ENCODE assay signal across 8 cellular contexts in genomic region chr1:154999651-155000474, GRCh38. TPM values are rescaled to one million over a fixed set of nuclear protein-coding genes. Genes with fewer than 3 reads are reported as not detected.
A peak's percentile ranks its signal among the peaks of the same experiment; 100 is the strongest.
DNase-seq lines count a peak whose midpoint lies in the region; ATAC-seq and TF ChIP-seq lines count a peak whose summit lies in the region.

No MANE protein-coding gene starts in this region.

- H3K27ac ChIP-seq in CD4-positive, CD25-positive, alpha-beta regulatory T cell (ENCODE audit: insufficient read depth, low read length, poor library complexity, severe bottlenecking): peak overlapping the region; percentile 96
- peak overlapping the region; percentile 88 for H3K27ac ChIP-seq in duodenal mucosa (ENCODE audit: low read depth, low read length)
- H3K27ac ChIP-seq in upper lobe of left lung: peak overlapping the region; percentile 93 to 100 (median 96)

- no peaks in the 10 kb centered on the region for H3K27me3 Mint-ChIP-seq in CD4-positive, CD25-positive, alpha-beta regulatory T cell
- no peaks in the 10 kb centered on the region; the same call in 1 of the 2 replicates for H3K27me3 Mint-ChIP-seq in HFFc6 (ENCODE audit: insufficient read depth)
- no peaks in the 10 kb centered on the region for H3K27me3 Mint-ChIP-seq in T-helper 2 cell treated with Interferon-gamma antibody and Interleukin-4, amounts not matched to agents 5 μg/mL and 100 μg/mL, for 36 hours (ENCODE audit: low read depth)
- H3K27me3 Mint-ChIP-seq in naive B cell: no peaks in the 10 kb centered on the region

- peak overlapping the region; percentile 88 to 93 for H3K9ac ChIP-seq in duodenal mucosa (ENCODE audit: low read depth in 1 of 2, low read length in 2 of 2)

- H3K9me3 Mint-ChIP-seq in CD4-positive, CD25-positive, alpha-beta regulatory T cell: peaks cover 0 to 2% (median 0%) of the 10 kb centered on the region in 7 donors
- H3K9me3 Mint-ChIP-seq in HFFc6 (no peaks in the 10 kb centered on the region), naive B cell (no peaks in the 10 kb centered on the region)
- H3K9me3 Mint-ChIP-seq in T-helper 2 cell treated with Interferon-gamma antibody and Interleukin-4, amounts not matched to agents 5 μg/mL and 100 μg/mL, for 36 hours: no peaks in the 10 kb centered on the region

- no peaks in the 10 kb centered on the region for H3K27me3 ChIP-seq in CD4-positive, CD25-positive, alpha-beta regulatory T cell (ENCODE audit: control insufficient read depth, insufficient read depth, low read length)
- no peaks in the 10 kb centered on the region for H3K27me3 ChIP-seq in duodenal mucosa (ENCODE audit: control insufficient read depth in 1 of 2, insufficient read depth in 2 of 2, low read length in 2 of 2)
- no peaks in the 10 kb centered on the region for H3K27me3 ChIP-seq in upper lobe of left lung

- peak; percentile 43 to 56 (median 51) for DNase-seq in CD4-positive, CD25-positive, alpha-beta regulatory T cell
- DNase-seq in HFFc6 (no peak), naive B cell (peak; percentile 33), upper lobe of left lung (peak in 1 of 2 donors; percentile 86), amniotic stem cell (lab: John Stamatoyannopoulos, UW) (no peak)
- DNase-seq in T-helper 2 cell treated with Interferon-gamma antibody and Interleukin-4, amounts not matched to agents 5 μg/mL and 100 μg/mL, for 36 hours (ENCODE audit: low spot score): peak; percentile 83
- no peak for DNase-seq in activated CD4-positive, CD25-positive, alpha-beta regulatory T cell (lab: John Stamatoyannopoulos, UW)

- no peaks in the 10 kb centered on the region for H3K36me3 ChIP-seq in CD4-positive, CD25-positive, alpha-beta regulatory T cell (ENCODE audit: control insufficient read depth, insufficient read depth, low read length)
- no peaks in the 10 kb centered on the region for H3K36me3 ChIP-seq in duodenal mucosa (ENCODE audit: control insufficient read depth in 1 of 2, insufficient read depth in 2 of 2, low read length in 2 of 2)
- H3K36me3 ChIP-seq in upper lobe of left lung: no peaks in the 10 kb centered on the region

- H3K27ac Mint-ChIP-seq in CD4-positive, CD25-positive, alpha-beta regulatory T cell: peak overlapping the region; percentile 83 to 96 (median 94)
- H3K27ac Mint-ChIP-seq in HFFc6: peak overlapping the region; percentile 89
- H3K27ac Mint-ChIP-seq in T-helper 2 cell treated with Interferon-gamma antibody and Interleukin-4, amounts not matched to agents 5 μg/mL and 100 μg/mL, for 36 hours: peak overlapping the region; percentile 93
- peak overlapping the region; percentile 67 to 97 (median 91) for H3K27ac Mint-ChIP-seq in naive B cell

- WGBS in upper lobe of left lung, 2 donors: 2 to 3% methylated on average over 28 to 40 of the region's 41 CpGs

- no peak for TF ChIP-seq EP300 in upper lobe of left lung (IDR thresholded peaks at IDR 0.05)

- H3K4me3 ChIP-seq in CD4-positive, CD25-positive, alpha-beta regulatory T cell (ENCODE audit: low read depth, low read length): peak overlapping the region; percentile 65
- H3K4me3 ChIP-seq in duodenal mucosa (ENCODE audit: low read depth in 1 of 2, low read length in 2 of 2): peak overlapping the region; percentile 82 to 89
- H3K4me3 ChIP-seq in upper lobe of left lung: peak overlapping the region; percentile 83 to 94 (median 92)

- no peaks in the 10 kb centered on the region for H3K36me3 Mint-ChIP-seq in CD4-positive, CD25-positive, alpha-beta regulatory T cell
- H3K36me3 Mint-ChIP-seq in HFFc6 (ENCODE audit: low read depth) (no peaks in the 10 kb centered on the region), naive B cell (no peaks in the 10 kb centered on the region)
- peaks cover 7% of the 10 kb centered on the region for H3K36me3 Mint-ChIP-seq in T-helper 2 cell treated with Interferon-gamma antibody and Interleukin-4, amounts not matched to agents 5 μg/mL and 100 μg/mL, for 36 hours (ENCODE audit: low read depth)

- H3K4me1 ChIP-seq in CD4-positive, CD25-positive, alpha-beta regulatory T cell (ENCODE audit: control insufficient read depth, insufficient read depth, low read length, poor library complexity, severe bottlenecking): peaks cover 48% of the 10 kb centered on the region
- H3K4me1 ChIP-seq in duodenal mucosa (ENCODE audit: control insufficient read depth in 1 of 2, insufficient read depth in 2 of 2, low read length in 2 of 2) (peaks cover 31 to 33% of the 10 kb centered on the region in 2 donors), upper lobe of left lung (peaks cover 24 to 36% (median 31%) of the 10 kb centered on the region in 4 donors)

- no peaks in the 10 kb centered on the region for H3K9me3 ChIP-seq in CD4-positive, CD25-positive, alpha-beta regulatory T cell (ENCODE audit: control insufficient read depth in 2 of 2, low read length in 2 of 2)
- H3K9me3 ChIP-seq in duodenal mucosa (ENCODE audit: control insufficient read depth in 1 of 2, low read length in 2 of 2) (no peaks in the 10 kb centered on the region), upper lobe of left lung (no peaks in the 10 kb centered on the region)

- peaks cover 0 to 45% (median 22%) of the 10 kb centered on the region in 4 donors for H3K4me1 Mint-ChIP-seq in CD4-positive, CD25-positive, alpha-beta regulatory T cell
- peaks cover 30% of the 10 kb centered on the region for H3K4me1 Mint-ChIP-seq in HFFc6 (ENCODE audit: low read depth)
- peaks cover 34% of the 10 kb centered on the region for H3K4me1 Mint-ChIP-seq in T-helper 2 cell treated with Interferon-gamma antibody and Interleukin-4, amounts not matched to agents 5 μg/mL and 100 μg/mL, for 36 hours (ENCODE audit: low read depth)
- H3K4me1 Mint-ChIP-seq in naive B cell: peaks cover 34 to 59% (median 36%) of the 10 kb centered on the region in 3 donors

- TF ChIP-seq POLR2A in upper lobe of left lung (IDR thresholded peaks at IDR 0.05): no peak

- no peak for ATAC-seq in CD4-positive, CD25-positive, alpha-beta regulatory T cell (ENCODE audit: low read depth in 2 of 2)
- ATAC-seq in naive B cell (ENCODE audit: low read depth in 2 of 2): peak in 1 of 2 donors; percentile 7
- ATAC-seq in upper lobe of left lung (ENCODE audit: low FRiP score in 2 of 2): no peak

- peak overlapping the region; percentile 89 to 99 (median 94) for H3K4me3 Mint-ChIP-seq in CD4-positive, CD25-positive, alpha-beta regulatory T cell
- peak overlapping the region; percentile 89 for H3K4me3 Mint-ChIP-seq in HFFc6
- H3K4me3 Mint-ChIP-seq in T-helper 2 cell treated with Interferon-gamma antibody and Interleukin-4, amounts not matched to agents 5 μg/mL and 100 μg/mL, for 36 hours: peak overlapping the region; percentile 99
- peak overlapping the region; percentile 91 to 98 (median 95) for H3K4me3 Mint-ChIP-seq in naive B cell

- TF ChIP-seq CTCF in HFFc6 (IDR thresholded peaks at IDR 0.05) (no peak), upper lobe of left lung (IDR thresholded peaks at IDR 0.05) (no peak)

RNA-seq across cellular contexts. Expression of gene ZBTB7B, which starts 2.7 kb away (rescaled TPM):
- 68.0 TPM for total RNA-seq in CD4-positive, CD25-positive, alpha-beta regulatory T cell
- 1 to 10 TPM; 3.7 to 6.5 (median 5.3) TPM for polyA plus RNA-seq in CD4-positive, CD25-positive, alpha-beta regulatory T cell
- 10 to 100 TPM; 31.1 to 37.1 (median 34.1) TPM for total RNA-seq in HFFc6 (2021; fragmentation: NEBNext Ultra II Directional; extraction: Animal tissue kit (Norgen Biotek cat#: 25700))
- 1 to 10 TPM in 5 of 6 donors, not detected in 1; 2.2 to 5.5 (median 2.7) TPM for polyA plus RNA-seq in naive B cell (ENCODE audit: low read depth in 6 of 6)
- total RNA-seq in upper lobe of left lung: 10 to 100 TPM; 43.9 to 88.2 (median 66.2) TPM

RNA-seq across cellular contexts. Expression of gene LENEP, which starts 6.5 kb away (rescaled TPM):
- total RNA-seq in CD4-positive, CD25-positive, alpha-beta regulatory T cell: not detected
- not detected for polyA plus RNA-seq in CD4-positive, CD25-positive, alpha-beta regulatory T cell
- under 1 TPM in 1 of 6 experiments, not detected in 5; 0.46 TPM for total RNA-seq in HFFc6 (2021; fragmentation: NEBNext Ultra II Directional; extraction: Animal tissue kit (Norgen Biotek cat#: 25700))
- polyA plus RNA-seq in naive B cell (ENCODE audit: low read depth in 6 of 6): not detected
- total RNA-seq in upper lobe of left lung: 1 to 10 TPM in 1 of 6 donors, under 1 TPM in 1, not detected in 4; 0.57 to 1.0 TPM

RNA-seq across cellular contexts. Expression of gene FLAD1, which starts 16.7 kb away (rescaled TPM):
- 39.1 TPM for total RNA-seq in CD4-positive, CD25-positive, alpha-beta regulatory T cell
- 10 to 100 TPM; 41.0 to 60.3 (median 44.0) TPM for polyA plus RNA-seq in CD4-positive, CD25-positive, alpha-beta regulatory T cell
- total RNA-seq in HFFc6 (2021; fragmentation: NEBNext Ultra II Directional; extraction: Animal tissue kit (Norgen Biotek cat#: 25700)): 10 to 100 TPM; 25.1 to 35.3 (median 29.6) TPM
- 10 to 100 TPM; 37.0 to 57.0 (median 49.4) TPM for polyA plus RNA-seq in naive B cell (ENCODE audit: low read depth in 6 of 6)
- total RNA-seq in upper lobe of left lung: 10 to 100 TPM; 15.6 to 62.9 (median 29.8) TPM

RNA-seq across cellular contexts. Expression of gene CKS1B, which starts 25.4 kb away (rescaled TPM):
- 8.5 TPM for total RNA-seq in CD4-positive, CD25-positive, alpha-beta regulatory T cell
- polyA plus RNA-seq in CD4-positive, CD25-positive, alpha-beta regulatory T cell: 10 to 100 TPM; 51.3 to 60.0 (median 56.4) TPM
- 100 to 1,000 TPM in 3 of 6 experiments, 10 to 100 TPM in 3; 52.7 to 111 (median 98.8) TPM for total RNA-seq in HFFc6 (2021; fragmentation: NEBNext Ultra II Directional; extraction: Animal tissue kit (Norgen Biotek cat#: 25700))
- polyA plus RNA-seq in naive B cell (ENCODE audit: low read depth in 6 of 6): 100 to 1,000 TPM; 117 to 196 (median 131) TPM
- total RNA-seq in upper lobe of left lung: 10 to 100 TPM in 5 of 6 donors, 1 to 10 TPM in 1; 9.9 to 31.1 (median 22.5) TPM

RNA-seq across cellular contexts. Expression of gene SHC1, which starts 29.3 kb away (rescaled TPM):
- 71.3 TPM for total RNA-seq in CD4-positive, CD25-positive, alpha-beta regulatory T cell
- polyA plus RNA-seq in CD4-positive, CD25-positive, alpha-beta regulatory T cell: 10 to 100 TPM; 27.0 to 40.3 (median 30.3) TPM
- total RNA-seq in HFFc6 (2021; fragmentation: NEBNext Ultra II Directional; extraction: Animal tissue kit (Norgen Biotek cat#: 25700)): 100 to 1,000 TPM; 371 to 461 (median 401) TPM
- 10 to 100 TPM; 23.3 to 34.0 (median 26.3) TPM for polyA plus RNA-seq in naive B cell (ENCODE audit: low read depth in 6 of 6)
- 100 to 1,000 TPM in 1 of 6 donors, 10 to 100 TPM in 5; 55.5 to 130 (median 69.1) TPM for total RNA-seq in upper lobe of left lung

Comparison
In these comparisons a context has a peak if more than half of its experiments do, and no peak if none do; other contexts are left out.
1. DNase-seq: peak in CD4-positive, CD25-positive, alpha-beta regulatory T cell (3 of 3), T-helper 2 cell treated with Interferon-gamma antibody and Interleukin-4, amounts not matched to agents 5 μg/mL and 100 μg/mL, for 36 hours (single experiment) and naive B cell (single experiment); none in HFFc6 (single experiment), amniotic stem cell (single experiment) and activated CD4-positive, CD25-positive, alpha-beta regulatory T cell (0 of 4).
2. Peak in every context shown above with its lines, with median percentiles within 50 percentile points of each other: H3K27ac ChIP-seq, H3K4me3 ChIP-seq, H3K27ac Mint-ChIP-seq and H3K4me3 Mint-ChIP-seq.